Comparison of ENCODE assay signal across 25 cellular contexts in the genomic region with DNA sequence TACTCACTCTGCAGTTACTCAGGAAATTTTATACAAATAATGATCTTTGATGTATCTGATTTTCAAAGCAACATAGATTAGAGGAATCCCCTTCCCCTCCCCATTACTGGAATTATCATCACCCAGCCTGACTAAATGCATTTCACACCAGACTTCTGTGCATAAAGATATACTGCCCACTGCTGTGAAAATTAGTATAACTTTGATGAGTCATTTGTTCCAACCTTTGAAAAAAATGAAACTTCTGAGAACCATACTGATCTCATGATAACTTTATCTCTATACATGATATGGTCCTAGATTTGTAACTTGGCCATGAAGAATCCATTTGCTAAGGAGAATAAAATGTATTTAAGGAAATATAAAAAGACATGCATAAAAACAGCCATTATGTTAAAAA.
DNase-seq lines count a peak whose midpoint lies in the region; ATAC-seq and TF ChIP-seq lines count a peak whose summit lies in the region.
"Had no signal": no experiment of that assay in that cellular context is flagged by ENCODE, and none has a peak within 500 bp of the region (broad histone marks: within the 10 kb centered on the region; RNA-seq: fewer than 3 reads in every experiment).

No MANE protein-coding gene starts in this region.

- H3K4me1 ChIP-seq in GM23248 (ENCODE audit: insufficient read depth), result 0 out of 2 replicates have a peak, but pooled peaks cover 5% of the 10 kb centered on the region
- H3K4me1 ChIP-seq: Caco-2 had no signal

- no peak overlapping the region for H3K27ac Mint-ChIP-seq in activated T-helper 17 cell treated with anti-CD3 and anti-CD28 coated beads, Interleukin-2, amount 50 U/mL, for 72 hours
- H3K27ac Mint-ChIP-seq: activated CD4-positive, alpha-beta memory T cell treated with anti-CD3 and anti-CD28 coated beads for 36 hours; naive B cell; T-helper 1 cell treated with Interleukin-12 subunit alpha and Interleukin-12 subunit beta and Interleukin-4 antibody, amounts not matched to agents 30 μg/mL and 1 μg/mL, for 36 hours; type B pancreatic cell had no signal

- H3K79me2 ChIP-seq in GM23248 (ENCODE audit: insufficient read depth), result no peaks in the 10 kb centered on the region
- H3K79me2 ChIP-seq: parathyroid adenoma had no signal

- no peak overlapping the region for H3K4me2 ChIP-seq in GM23248 (ENCODE audit: unreplicated experiment)

- no peaks in the 10 kb centered on the region for H3K9me3 Mint-ChIP-seq in activated T-helper 17 cell treated with anti-CD3 and anti-CD28 coated beads, Interleukin-2, amount 50 U/mL, for 72 hours
- H3K9me3 Mint-ChIP-seq: activated CD4-positive, alpha-beta memory T cell treated with anti-CD3 and anti-CD28 coated beads for 36 hours; T-helper 1 cell treated with Interleukin-12 subunit alpha and Interleukin-12 subunit beta and Interleukin-4 antibody, amounts not matched to agents 30 μg/mL and 1 μg/mL, for 36 hours; type B pancreatic cell had no signal

- no peaks in the 10 kb centered on the region for H3K27me3 ChIP-seq in GM23248 (replicated peaks; ENCODE audit: insufficient read depth)

- H3K4me3 ChIP-seq in GM23248 (no peak overlapping the region), fibroblast of the aortic adventitia (ENCODE audit: low read depth, low read length) (no peak overlapping the region)

- H2AFZ ChIP-seq in GM23248, result no peak overlapping the region
- H2AFZ ChIP-seq: parathyroid adenoma had no signal

- ATAC-seq in activated T-helper 17 cell treated with anti-CD3 and anti-CD28 coated beads, Interleukin-2, amount 50 U/mL, for 72 hours (replicated peaks), result peak; percentile 48
- ATAC-seq in GM21576 (IDR thresholded peaks at IDR 0.05; ENCODE audit: unreplicated experiment), result no peak

- H3K36me3 Mint-ChIP-seq in activated T-helper 17 cell treated with anti-CD3 and anti-CD28 coated beads, Interleukin-2, amount 50 U/mL, for 72 hours (ENCODE audit: low read depth), result no peaks in the 10 kb centered on the region
- H3K36me3 Mint-ChIP-seq: activated CD4-positive, alpha-beta memory T cell treated with anti-CD3 and anti-CD28 coated beads for 36 hours; naive B cell; type B pancreatic cell had no signal

- H3K36me3 ChIP-seq in GM23248 (ENCODE audit: low read depth), result no peaks in the 10 kb centered on the region

- no peak for TF ChIP-seq CTCF in fibroblast of the aortic adventitia (IDR thresholded peaks at IDR 0.05; ENCODE audit: insufficient read depth, low read length)
- no peak for TF ChIP-seq CTCF in GM13976 (IDR thresholded peaks at IDR 0.05; ENCODE audit: borderline replicate concordance, control extremely low read depth, extremely low read depth, insufficient read depth, missing control alignments)

- no peak overlapping the region for H3K9ac ChIP-seq in GM23248
- H3K9ac ChIP-seq: parathyroid adenoma had no signal

- DNase-seq in DMS 273 (lab: John Stamatoyannopoulos, UW; ENCODE audit: unreplicated experiment) (peak; percentile 8), DMS 273 treated with DMSO at 0.1 percent for 48 hours (lab: John Stamatoyannopoulos, UW) (no peak), GM23248 (peak; percentile 38), fibroblast of the aortic adventitia (ENCODE audit: low read depth) (peak; percentile 50), DMS79 (lab: John Stamatoyannopoulos, UW) (no peak), GM13976 (ENCODE audit: low spot score) (no peak)
- DNase-seq: activated CD4-positive, alpha-beta memory T cell treated with anti-CD3 and anti-CD28 coated beads for 36 hours; amniotic stem cell; Caco-2; Kasumi-1; mammary epithelial cell; naive B cell; NCI-H1105; NCI-H2107; NCI-H524; Right ventricle myocardium superior; stimulated activated CD4-positive, alpha-beta T cell treated with anti-CD3 and anti-CD28 coated beads, Interleukin-2, amount 100 ng/mL, for 24 hours; stimulated activated naive CD4-positive, alpha-beta T cell treated with Interleukin-2 at 50 U/mL for 16 hours; WERI-Rb-1 had no signal

- H3K9me2 ChIP-seq in GM23248 (ENCODE audit: insufficient read depth), result no peaks in the 10 kb centered on the region

- no peaks in the 10 kb centered on the region for H4K20me1 ChIP-seq in GM23248 (ENCODE audit: insufficient read depth)

- H3K4me1 Mint-ChIP-seq in activated T-helper 17 cell treated with anti-CD3 and anti-CD28 coated beads, Interleukin-2, amount 50 U/mL, for 72 hours, result no peaks in the 10 kb centered on the region
- H3K4me1 Mint-ChIP-seq: naive B cell had no signal

- in situ Hi-C loops in GM23248 (cut with MboI), result no loop called here
- in situ Hi-C loops in GM13976 (cut with MboI; ENCODE audit: low sequenced_read_pairs, unreplicated experiment), result no loop called here

- no peak overlapping the region for H3K27ac ChIP-seq in GM23248
- H3K27ac ChIP-seq: 22Rv1, parathyroid adenoma, WERI-Rb-1 had no signal

- no peaks in the 10 kb centered on the region for H3K9me3 ChIP-seq in GM23248 (ENCODE audit: low read depth)
- H3K9me3 ChIP-seq: Caco-2 had no signal

- no peaks in the 10 kb centered on the region for H3K27me3 Mint-ChIP-seq in activated T-helper 17 cell treated with anti-CD3 and anti-CD28 coated beads, Interleukin-2, amount 50 U/mL, for 72 hours
- H3K27me3 Mint-ChIP-seq: activated CD4-positive, alpha-beta memory T cell treated with anti-CD3 and anti-CD28 coated beads for 36 hours; naive B cell; type B pancreatic cell had no signal

- peaks cover 4% of the 10 kb centered on the region; the same call in 1 of the 2 replicates for H3F3A ChIP-seq in GM23248 (ENCODE audit: insufficient read depth)

- no peak overlapping the region for H3K4me3 Mint-ChIP-seq in activated T-helper 17 cell treated with anti-CD3 and anti-CD28 coated beads, Interleukin-2, amount 50 U/mL, for 72 hours
- H3K4me3 Mint-ChIP-seq: activated CD4-positive, alpha-beta memory T cell treated with anti-CD3 and anti-CD28 coated beads for 36 hours; naive B cell; T-helper 1 cell treated with Interleukin-12 subunit alpha and Interleukin-12 subunit beta and Interleukin-4 antibody, amounts not matched to agents 30 μg/mL and 1 μg/mL, for 36 hours; type B pancreatic cell had no signal

Comparison
In these comparisons a context has a peak if more than half of its experiments do, and no peak if none do; other contexts are left out.
1. DNase-seq: peak in DMS 273 (single experiment), GM23248 (single experiment) and fibroblast of the aortic adventitia (single experiment); none in DMS 273 treated with DMSO at 0.1 percent for 48 hours (single experiment), DMS79 (single experiment) and GM13976 (single experiment).